11 cellular contexts compared by ENCODE assay signal in genomic region chr2:2229898-2230817, GRCh38.
DNase-seq lines count a peak whose midpoint lies in the region; TF ChIP-seq lines count a peak whose summit lies in the region.
"Had no signal": no experiment of that assay in that cellular context is flagged by ENCODE, and none has a peak within 500 bp of the region (broad histone marks: within the 10 kb centered on the region; RNA-seq: fewer than 3 reads in every experiment).

No MANE protein-coding gene starts in this region.

- H3K36me3 ChIP-seq in neural progenitor cell = no peaks in the 10 kb centered on the region
- H3K36me3 ChIP-seq: ovary had no signal

- H3K4me3 ChIP-seq in neural progenitor cell = no peak overlapping the region
- no peak overlapping the region for H3K4me3 ChIP-seq in lower leg skin (ENCODE audit: low read depth, poor library complexity, severe bottlenecking)
- H3K4me3 ChIP-seq: ovary had no signal

- no peaks in the 10 kb centered on the region for H3K79me2 ChIP-seq in neural progenitor cell (ENCODE audit: low read depth)

- H4K20me1 ChIP-seq in neural progenitor cell (ENCODE audit: low read depth) = no peaks in the 10 kb centered on the region

- WGBS in lower leg skin, 2 donors = 42 to 67% methylated on average over 18 of the region's 18 CpGs

- H3K4me1 Mint-ChIP-seq in neural progenitor cell = no peaks in the 10 kb centered on the region
- H3K4me1 Mint-ChIP-seq: activated CD8-positive, alpha-beta memory T cell treated with anti-CD3 and anti-CD28 coated beads, Interleukin-2, amount 10 ng/mL, durations not matched to agents 7 days and 5 days had no signal

- no peaks in the 10 kb centered on the region for H3K27me3 ChIP-seq in neural progenitor cell
- H3K27me3 ChIP-seq: ovary had no signal

- DNase-seq in G401 (ENCODE audit: low spot score) (peak; percentile 81), NCI-H2196 treated with DMSO at 0.1 percent for 48 hours (lab: John Stamatoyannopoulos, UW; ENCODE audit: unreplicated experiment) (peak; percentile 41), caudate nucleus (lab: John Stamatoyannopoulos, UW) (peak in 33 of 61 donors; percentile 5 to 75 (median 28)), neural progenitor cell (ENCODE audit: low spot score) (no peak), HCEC 1CT (no peak), lower leg skin (ENCODE audit: low spot score in 2 of 2) (no peak), AG08396 (ENCODE audit: low spot score) (no peak)
- no peak for DNase-seq in activated CD4-positive, alpha-beta T cell treated with anti-CD3 and anti-CD28 coated beads for 4 hours
- DNase-seq: activated CD8-positive, alpha-beta memory T cell treated with anti-CD3 and anti-CD28 coated beads, Interleukin-2, amount 10 ng/mL, durations not matched to agents 7 days and 5 days; GF-D8; ovary had no signal

- in situ Hi-C loops in G401 (cut with HindIII; ENCODE audit: low sequenced_read_pairs) = no loop called here

- no peak for TF ChIP-seq POLR2A in lower leg skin (IDR thresholded peaks at IDR 0.05)

- H3K36me3 Mint-ChIP-seq in neural progenitor cell = no peaks in the 10 kb centered on the region
- H3K36me3 Mint-ChIP-seq: activated CD8-positive, alpha-beta memory T cell treated with anti-CD3 and anti-CD28 coated beads, Interleukin-2, amount 10 ng/mL, durations not matched to agents 7 days and 5 days had no signal

- no peak overlapping the region for H3K4me3 Mint-ChIP-seq in neural progenitor cell
- H3K4me3 Mint-ChIP-seq: activated CD8-positive, alpha-beta memory T cell treated with anti-CD3 and anti-CD28 coated beads, Interleukin-2, amount 10 ng/mL, durations not matched to agents 7 days and 5 days had no signal

- peaks cover 4% of the 10 kb centered on the region for H3K27me3 Mint-ChIP-seq in neural progenitor cell (ENCODE audit: insufficient read depth, low read depth)
- H3K27me3 Mint-ChIP-seq: activated CD8-positive, alpha-beta memory T cell treated with anti-CD3 and anti-CD28 coated beads, Interleukin-2, amount 10 ng/mL, durations not matched to agents 7 days and 5 days had no signal

- TF ChIP-seq CTCF in neural progenitor cell (IDR thresholded peaks at IDR 0.05) (peak; percentile 40), lower leg skin (IDR thresholded peaks at IDR 0.05) (no peak)

- H2AFZ ChIP-seq in neural progenitor cell (replicated peaks) = no peak overlapping the region

- H3K9me3 Mint-ChIP-seq in neural progenitor cell = no peaks in the 10 kb centered on the region

- H3K9me3 ChIP-seq in neural progenitor cell (ENCODE audit: low read depth) = no peaks in the 10 kb centered on the region
- H3K9me3 ChIP-seq: ovary had no signal

- no peaks in the 10 kb centered on the region for H3F3A ChIP-seq in neural progenitor cell (ENCODE audit: low read depth)

- no peak overlapping the region for H3K4me2 ChIP-seq in neural progenitor cell

- no peak overlapping the region for H3K27ac Mint-ChIP-seq in neural progenitor cell
- H3K27ac Mint-ChIP-seq: activated CD8-positive, alpha-beta memory T cell treated with anti-CD3 and anti-CD28 coated beads, Interleukin-2, amount 10 ng/mL, durations not matched to agents 7 days and 5 days had no signal

- no peaks in the 10 kb centered on the region for H3K4me1 ChIP-seq in neural progenitor cell

- H3K9ac ChIP-seq in neural progenitor cell = no peak overlapping the region

- H3K27ac ChIP-seq in caudate nucleus (ENCODE audit: low read depth, low read length) = peak overlapping the region; percentile 45
- no peak overlapping the region for H3K27ac ChIP-seq in neural progenitor cell
- H3K27ac ChIP-seq: ovary had no signal

- intact Hi-C loops in lower leg skin (cut with DNase I; ENCODE audit: low total_unique reads) = no loop called here

Comparison
In these comparisons a context has a peak if more than half of its experiments do, and no peak if none do; other contexts are left out.
1. DNase-seq: peak in G401 (single experiment), NCI-H2196 treated with DMSO at 0.1 percent for 48 hours (single experiment) and caudate nucleus (33 of 61); none in neural progenitor cell (single experiment), activated CD4-positive, alpha-beta T cell treated with anti-CD3 and anti-CD28 coated beads for 4 hours (0 of 2), HCEC 1CT (single experiment), lower leg skin (0 of 2) and AG08396 (single experiment).